8 cellular contexts compared by ENCODE assay signal in the genomic region with DNA sequence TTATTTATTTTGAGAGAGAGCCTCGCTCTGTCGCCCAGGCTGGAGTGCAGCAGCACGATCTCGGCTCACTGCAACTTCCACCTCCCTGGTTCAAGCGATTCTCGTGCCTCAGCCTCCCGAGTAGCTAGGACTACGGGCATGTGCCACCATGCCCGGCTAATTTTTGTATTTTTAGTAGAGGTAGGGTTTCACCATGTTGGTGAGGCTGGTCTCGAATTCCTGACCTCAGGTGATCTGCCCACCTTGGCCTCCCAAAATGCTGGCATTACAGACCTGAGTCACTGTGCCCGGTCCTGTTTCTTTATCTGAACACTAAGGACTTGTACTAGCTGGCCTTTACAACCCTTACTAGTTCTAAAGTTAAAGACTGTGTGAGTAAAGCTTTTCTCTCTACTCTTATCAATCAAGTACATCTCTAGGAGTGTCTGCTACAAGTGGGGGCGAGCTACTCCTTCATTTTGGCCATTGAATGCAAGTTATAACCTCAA. TPM values are rescaled to one million over a fixed set of nuclear protein-coding genes. Genes with fewer than 3 reads are reported as not detected.
A peak's percentile ranks its signal among the peaks of the same experiment; 100 is the strongest.
DNase-seq lines count a peak whose midpoint lies in the region; ATAC-seq, FAIRE-seq and TF ChIP-seq lines count a peak whose summit lies in the region.
"Not testable (repeated sequence)": the region's sequence is repeated elsewhere in the genome, so short reads cannot be mapped to it uniquely, and the experiment has no call there.

No MANE protein-coding gene starts in this region.

- H3K27me3 ChIP-seq in HL-60 (ENCODE audit: insufficient read depth, poor library complexity, severe bottlenecking); dorsolateral prefrontal cortex; prostate gland (replicated peaks; ENCODE audit: insufficient read depth); upper lobe of right lung: not testable (repeated sequence)

- TF ChIP-seq CTCF in HL-60 (IDR thresholded peaks at IDR 0.05; ENCODE audit: insufficient read depth, low read length); dorsolateral prefrontal cortex (IDR thresholded peaks at IDR 0.05 in 54 of 56, conservative IDR thresholded peaks at IDR 0.05 in 2 of 56; ENCODE audit: low read depth in 1 of 56, partially characterized antibody in 56 of 56); kidney (IDR thresholded peaks at IDR 0.05; ENCODE audit: borderline replicate concordance, extremely low read depth, insufficient read depth); prostate gland (IDR thresholded peaks at IDR 0.05); upper lobe of right lung (IDR thresholded peaks at IDR 0.05): not testable (repeated sequence)

- intact Hi-C loops in dorsolateral prefrontal cortex (cut with DNase I) = loop anchor here (2.0 to 5.0 kb wide), 2 partner anchors 58 to 70 kb away; a partner anchor contains a TSS
- intact Hi-C loops in kidney (cut with DNase I); upper lobe of right lung (cut with DNase I): not testable (repeated sequence)
- intact Hi-C loops in prostate gland (cut with DNase I) = loop anchor here (5.0 kb wide), 1 partner anchor 60 kb away; a partner anchor contains a TSS

- not testable (repeated sequence) for H3K9me3 Mint-ChIP-seq in activated T-helper 17 cell treated with anti-CD3 and anti-CD28 coated beads, Interleukin-2, amount 50 U/mL, for 72 hours

- peak overlapping the region; percentile 50 for H3K4me3 ChIP-seq in HL-60 (replicated peaks; ENCODE audit: insufficient read depth, low read length)
- H3K4me3 ChIP-seq in dorsolateral prefrontal cortex = peak overlapping the region; percentile 47 to 89 (median 68)
- peak overlapping the region; percentile 81 to 95 for H3K4me3 ChIP-seq in kidney (ENCODE audit: low read length in 2 of 2)
- H3K4me3 ChIP-seq in prostate gland = peak overlapping the region; percentile 39 to 42
- peak overlapping the region; percentile 64 for H3K4me3 ChIP-seq in upper lobe of right lung

- peak overlapping the region; percentile 87 for H3K4me3 Mint-ChIP-seq in activated T-helper 17 cell treated with anti-CD3 and anti-CD28 coated beads, Interleukin-2, amount 50 U/mL, for 72 hours

- H3K9me3 ChIP-seq in kidney (ENCODE audit: control insufficient read depth in 1 of 2, low read length in 2 of 2); prostate gland; upper lobe of right lung: not testable (repeated sequence)

- not testable (repeated sequence) for H3K27me3 Mint-ChIP-seq in activated T-helper 17 cell treated with anti-CD3 and anti-CD28 coated beads, Interleukin-2, amount 50 U/mL, for 72 hours

- 32% methylated on average over 12 of the region's 12 CpGs for WGBS in prostate gland

- peaks cover 26% of the 10 kb centered on the region for H3K36me3 Mint-ChIP-seq in activated T-helper 17 cell treated with anti-CD3 and anti-CD28 coated beads, Interleukin-2, amount 50 U/mL, for 72 hours (ENCODE audit: low read depth)

- H3K4me1 Mint-ChIP-seq in activated T-helper 17 cell treated with anti-CD3 and anti-CD28 coated beads, Interleukin-2, amount 50 U/mL, for 72 hours = peaks cover 48% of the 10 kb centered on the region

- H3K36me3 ChIP-seq in kidney (ENCODE audit: control insufficient read depth in 1 of 2, insufficient read depth in 2 of 2, low read length in 2 of 2); prostate gland; upper lobe of right lung: not testable (repeated sequence)

- peak; percentile 34 for ATAC-seq in activated T-helper 17 cell treated with anti-CD3 and anti-CD28 coated beads, Interleukin-2, amount 50 U/mL, for 72 hours (replicated peaks)
- ATAC-seq in upper lobe of right lung = peak; percentile 40

- peak overlapping the region; percentile 83 for H3K27ac ChIP-seq in HL-60 (replicated peaks)
- H3K27ac ChIP-seq in dorsolateral prefrontal cortex = peak overlapping the region in 43 of 59 donors; percentile 38 to 89 (median 76)
- peak overlapping the region in 1 of 2 donors; percentile 43 for H3K27ac ChIP-seq in kidney (ENCODE audit: low read depth in 2 of 2, low read length in 2 of 2)
- H3K27ac ChIP-seq in prostate gland = peak overlapping the region; percentile 70 to 73
- peak overlapping the region; percentile 85 for H3K27ac ChIP-seq in upper lobe of right lung

- 0 out of 2 replicates have a peak, but pooled peaks have one; percentile 9 for TF ChIP-seq POLR2A in Raji (IDR thresholded peaks at IDR 0.05; ENCODE audit: insufficient read depth, low read depth, low read length)
- TF ChIP-seq POLR2A in prostate gland (IDR thresholded peaks at IDR 0.05) = not testable (repeated sequence)

- peak; percentile 17 for DNase-seq in ELR (ENCODE audit: low read depth)
- peak in 1 of 2 experiments; percentile 11 for DNase-seq in HL-60 (ENCODE audit: low read depth in 1 of 2, low spot score in 1 of 2)
- DNase-seq in dorsolateral prefrontal cortex = peak in 1 of 10 donors; percentile 36
- DNase-seq in kidney = peak; percentile 68
- DNase-seq in prostate gland (ENCODE audit: low spot score); upper lobe of right lung: not testable (repeated sequence)

- H3K4me1 ChIP-seq in kidney (ENCODE audit: control insufficient read depth in 1 of 2, insufficient read depth in 1 of 2, low read depth in 1 of 2, low read length in 2 of 2); prostate gland (replicated peaks): not testable (repeated sequence)
- H3K4me1 ChIP-seq in upper lobe of right lung = peaks cover 47% of the 10 kb centered on the region

- not testable (repeated sequence) for FAIRE-seq in kidney (lab: Jason Lieb, UNC)

- H3K27ac Mint-ChIP-seq in activated T-helper 17 cell treated with anti-CD3 and anti-CD28 coated beads, Interleukin-2, amount 50 U/mL, for 72 hours = peak overlapping the region; percentile 91

- peak overlapping the region in 1 of 2 donors; percentile 38 for H3K9ac ChIP-seq in kidney (ENCODE audit: low read length in 2 of 2)

RNA-seq across cellular contexts. Expression of a gene that starts 0.7 kb away (rescaled TPM):
- 10 to 100 TPM; 37.2 to 74.0 TPM for total RNA-seq in activated T-helper 17 cell treated with anti-CD3 and anti-CD28 coated beads, Interleukin-2, amount 50 U/mL, for 72 hours
- total RNA-seq in dorsolateral prefrontal cortex (10 to 100 TPM in 3 of 120 experiments, 1 to 10 TPM in 115, under 1 TPM in 2; 0.80 to 12.9 (median 4.4) TPM), kidney (8.2 TPM), prostate gland (10 to 100 TPM in 1 of 2 donors, 1 to 10 TPM in 1; 7.7 to 19.0 TPM), upper lobe of right lung (26.9 TPM)
- 13.8 TPM for polyA plus RNA-seq in kidney (ENCODE audit: insufficient read depth, low read depth, low replicate concordance)

RNA-seq across cellular contexts. Expression of a gene that starts 58.9 kb away (rescaled TPM):
- 10 to 100 TPM; 45.0 to 52.7 TPM for total RNA-seq in activated T-helper 17 cell treated with anti-CD3 and anti-CD28 coated beads, Interleukin-2, amount 50 U/mL, for 72 hours
- total RNA-seq in dorsolateral prefrontal cortex = 10 to 100 TPM; 40.3 to 69.3 (median 55.0) TPM
- total RNA-seq in kidney = 74.3 TPM
- polyA plus RNA-seq in kidney (ENCODE audit: insufficient read depth, low read depth, low replicate concordance) = 6.5 TPM
- total RNA-seq in prostate gland = 10 to 100 TPM; 38.5 to 43.9 TPM
- 50.6 TPM for total RNA-seq in upper lobe of right lung
